9 cellular contexts compared by ENCODE assay signal in the genomic region with DNA sequence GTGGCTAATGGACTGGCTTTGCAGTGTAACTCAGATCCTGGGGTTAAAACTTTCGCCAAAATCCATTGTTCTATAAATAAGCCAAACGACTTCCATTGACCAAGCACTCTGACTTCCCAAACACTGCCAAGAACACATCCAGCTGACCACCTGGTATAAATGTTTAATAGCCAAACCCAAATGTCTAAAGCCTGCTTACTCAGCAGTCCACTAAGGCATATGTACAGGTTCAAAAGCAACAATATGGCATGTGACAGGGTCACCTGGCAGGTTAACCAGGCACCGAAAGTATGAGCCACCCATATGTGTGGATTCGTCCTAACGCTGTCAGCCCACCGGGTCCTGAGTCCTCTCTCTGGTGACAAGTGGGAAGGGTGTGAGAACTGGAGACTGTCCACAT. TPM values are rescaled to one million over a fixed set of nuclear protein-coding genes. Genes with fewer than 3 reads are reported as not detected.
A peak's percentile ranks its signal among the peaks of the same experiment; 100 is the strongest.
DNase-seq lines count a peak whose midpoint lies in the region; ATAC-seq and TF ChIP-seq lines count a peak whose summit lies in the region.
"Had no signal": no experiment of that assay in that cellular context is flagged by ENCODE, and none has a peak within 500 bp of the region (broad histone marks: within the 10 kb centered on the region; RNA-seq: fewer than 3 reads in every experiment).

No MANE protein-coding gene starts in this region.

- in situ Hi-C loops in mammary epithelial cell (cut with MboI; ENCODE audit: low sequenced_read_pairs in 2 of 2) (no loop called here), ACHN (cut with HindIII; ENCODE audit: low pct_ligation_motif_present, low pct_unique_long_range_greater_than_20kb, low sequenced_read_pairs) (no loop called here)

- H3K27me3 Mint-ChIP-seq in natural killer cell treated with Interleukin-12 subunit alpha and Interleukin-12 subunit beta and Interleukin-15 and Interleukin-18, amount 100 ng/mL, for 72 hours = no peaks in the 10 kb centered on the region

- H3K4me1 ChIP-seq in Karpas-422 (ENCODE audit: low read length) (peaks cover 17% of the 10 kb centered on the region), mammary epithelial cell (ENCODE audit: insufficient read depth, low read length) (peaks cover 52% of the 10 kb centered on the region)

- POLR2A ChIA-PET in AG04449 (lab: Yijun Ruan, JAX) = no interaction called here

- H3K4me3 Mint-ChIP-seq in natural killer cell treated with Interleukin-12 subunit alpha and Interleukin-12 subunit beta and Interleukin-15 and Interleukin-18, amount 100 ng/mL, for 72 hours = peak overlapping the region; percentile 98

- H3K9me3 ChIP-seq in Karpas-422 (ENCODE audit: low read length) (no peaks in the 10 kb centered on the region), mammary epithelial cell (replicated peaks; ENCODE audit: insufficient read depth, low read length) (no peaks in the 10 kb centered on the region)

- H3K27ac ChIP-seq in Karpas-422 (ENCODE audit: low read length) (no peak overlapping the region), mammary epithelial cell (ENCODE audit: insufficient read depth, low read depth, low read length) (no peak overlapping the region)
- H3K27ac ChIP-seq: SK-N-MC had no signal

- peak overlapping the region in 1 of 2 donors; percentile 82 for H3K27ac Mint-ChIP-seq in natural killer cell treated with Interleukin-12 subunit alpha and Interleukin-12 subunit beta and Interleukin-15 and Interleukin-18, amount 100 ng/mL, for 72 hours

- 79% methylated on average over 6 of the region's 6 CpGs for WGBS in mammary epithelial cell (ENCODE audit: low coverage, missing lambda C conversion rate)

- H3K36me3 ChIP-seq in Karpas-422 (ENCODE audit: insufficient read depth, low read length) (peaks cover 15% of the 10 kb centered on the region; the same call in 1 of the 2 replicates), mammary epithelial cell (ENCODE audit: insufficient read depth, low read length) (peaks cover 16% of the 10 kb centered on the region)

- H3K4me1 Mint-ChIP-seq in natural killer cell treated with Interleukin-12 subunit alpha and Interleukin-12 subunit beta and Interleukin-15 and Interleukin-18, amount 100 ng/mL, for 72 hours (ENCODE audit: low read depth in 2 of 2) = peaks cover 54 to 59% of the 10 kb centered on the region in 2 donors

- no peaks in the 10 kb centered on the region for H3K9me2 ChIP-seq in Karpas-422 (replicated peaks; ENCODE audit: insufficient read depth, low read length)

- H3K79me2 ChIP-seq in Karpas-422 (ENCODE audit: low read length) = peaks cover 67% of the 10 kb centered on the region
- peaks cover 73% of the 10 kb centered on the region for H3K79me2 ChIP-seq in mammary epithelial cell (ENCODE audit: insufficient read depth, low read length)

- DNase-seq in AG04449 (ENCODE audit: low read depth, low spot score) = no peak
- DNase-seq in Karpas-422 = no peak
- DNase-seq in mammary epithelial cell = no peak
- DNase-seq in natural killer cell treated with Interleukin-12 subunit alpha and Interleukin-12 subunit beta and Interleukin-15 and Interleukin-18, amount 100 ng/mL, for 72 hours (ENCODE audit: low spot score) = no peak
- no peak for DNase-seq in stimulated activated naive CD4-positive, alpha-beta T cell treated with Interleukin-2 at 50 U/mL for 16 hours (lab: John Stamatoyannopoulos, UW)
- DNase-seq in ACHN = no peak
- DNase-seq in NCI-H146 treated with DMSO at 0.1 percent for 48 hours (lab: John Stamatoyannopoulos, UW; ENCODE audit: unreplicated experiment) = no peak

- H3K27me3 ChIP-seq in Karpas-422 (ENCODE audit: low read length) (no peaks in the 10 kb centered on the region), mammary epithelial cell (ENCODE audit: insufficient read depth, low read length) (no peaks in the 10 kb centered on the region)

- H2AFZ ChIP-seq in Karpas-422 (ENCODE audit: low read length) (no peak overlapping the region), mammary epithelial cell (ENCODE audit: low read depth, low read length) (no peak overlapping the region)

- H4K20me1 ChIP-seq in Karpas-422 (ENCODE audit: insufficient read depth, low read depth, low read length) (peaks cover 56% of the 10 kb centered on the region), mammary epithelial cell (ENCODE audit: insufficient read depth, low read length) (peaks cover 23% of the 10 kb centered on the region)

- dilution Hi-C loops in mammary epithelial cell (cut with HindIII; ENCODE audit: low sequenced_read_pairs) = loop anchor here (10.0 kb wide), 3 partner anchors 63 to 387 kb away; partner anchors contain the start of genes DCXR, RAC3 and SECTM1

- no TSS peak for BruUV-seq in mammary epithelial cell (replicated peaks; lab: Mats Ljungman, UMichigan)

- CTCF ChIA-PET in AG04449 (lab: Yijun Ruan, JAX) = no interaction called here
- CTCF ChIA-PET in mammary epithelial cell (lab: Charles Lee; ENCODE audit: low non-redundant PET) = no interaction called here

- ATAC-seq in natural killer cell treated with Interleukin-12 subunit alpha and Interleukin-12 subunit beta and Interleukin-15 and Interleukin-18, amount 100 ng/mL, for 72 hours = no peak
- ATAC-seq in HG02610 (IDR thresholded peaks at IDR 0.05; ENCODE audit: unreplicated experiment) = no peak

- peak overlapping the region; percentile 81 for H3K4me2 ChIP-seq in Karpas-422 (ENCODE audit: low read depth, low read length, poor library complexity, severe bottlenecking)
- peak overlapping the region; percentile 93 for H3K4me2 ChIP-seq in mammary epithelial cell (ENCODE audit: insufficient read depth, low read depth, low read length)

- H3K9me3 Mint-ChIP-seq in natural killer cell treated with Interleukin-12 subunit alpha and Interleukin-12 subunit beta and Interleukin-15 and Interleukin-18, amount 100 ng/mL, for 72 hours = no peaks in the 10 kb centered on the region

- H3K4me3 ChIP-seq in AG04449 (ENCODE audit: low read depth, low read length) (peak overlapping the region; percentile 79), Karpas-422 (ENCODE audit: low read length) (no peak overlapping the region), mammary epithelial cell (replicated peaks in 1 of 3; ENCODE audit: insufficient read depth in 1 of 3, low read depth in 2 of 3, low read length in 3 of 3) (peak overlapping the region in 1 of 3 experiments; percentile 28)

- TF ChIP-seq CTCF in AG04449 (IDR thresholded peaks at IDR 0.05; ENCODE audit: insufficient read depth, low read length, missing control alignments) (no peak), mammary epithelial cell (conservative IDR thresholded peaks at IDR 0.05 in 1 of 2, IDR thresholded peaks at IDR 0.05 in 1 of 2; ENCODE audit: extremely low read depth in 1 of 2, insufficient read depth in 1 of 2, low read depth in 1 of 2, low read length in 2 of 2) (no peak)

- H3K9ac ChIP-seq in Karpas-422 (ENCODE audit: low read length) = no peak overlapping the region
- no peak overlapping the region for H3K9ac ChIP-seq in mammary epithelial cell (ENCODE audit: insufficient read depth, low read length)

- H3K36me3 Mint-ChIP-seq in natural killer cell treated with Interleukin-12 subunit alpha and Interleukin-12 subunit beta and Interleukin-15 and Interleukin-18, amount 100 ng/mL, for 72 hours = peaks cover 9% of the 10 kb centered on the region

- intact Hi-C loops in mammary epithelial cell (cut with micrococcal nuclease) = no loop called here

RNA-seq across cellular contexts. Expression of gene CSNK1D, which starts 2.1 kb away (rescaled TPM):
- 27.1 and 30.6 TPM in 2 replicates for total RNA-seq in Karpas-422 (2014; rRNA removed; shearing (Covaris generic); ENCODE audit: low replicate concordance)
- total RNA-seq in mammary epithelial cell = 100 to 1,000 TPM in 1 of 2 donors, 10 to 100 TPM in 1; 68.7 to 163 TPM
- polyA plus RNA-seq in mammary epithelial cell = 146 TPM
- 216 TPM for polyA minus RNA-seq in mammary epithelial cell
- 100 to 1,000 TPM; 160 to 215 TPM for total RNA-seq in natural killer cell treated with Interleukin-12 subunit alpha and Interleukin-12 subunit beta and Interleukin-15 and Interleukin-18, amount 100 ng/mL, for 72 hours

RNA-seq across cellular contexts. Expression of gene SLC16A3, which starts 42.6 kb away (rescaled TPM):
- 0.67 and 6.0 TPM in 2 replicates for total RNA-seq in Karpas-422 (2014; rRNA removed; shearing (Covaris generic); ENCODE audit: low replicate concordance)
- total RNA-seq in mammary epithelial cell = 100 to 1,000 TPM; 180 to 212 TPM
- 118 TPM for polyA plus RNA-seq in mammary epithelial cell
- polyA minus RNA-seq in mammary epithelial cell = 42.3 TPM
- total RNA-seq in natural killer cell treated with Interleukin-12 subunit alpha and Interleukin-12 subunit beta and Interleukin-15 and Interleukin-18, amount 100 ng/mL, for 72 hours = 100 to 1,000 TPM; 241 to 534 TPM

RNA-seq across cellular contexts. Expression of gene CD7, which starts 46.0 kb away (rescaled TPM):
- total RNA-seq in Karpas-422 (2014; rRNA removed; shearing (Covaris generic); ENCODE audit: low replicate concordance) = not detected in 2 replicates
- total RNA-seq in mammary epithelial cell = not detected
- not detected for polyA plus RNA-seq in mammary epithelial cell
- not detected for polyA minus RNA-seq in mammary epithelial cell
- 10 to 100 TPM; 61.8 to 73.6 TPM for total RNA-seq in natural killer cell treated with Interleukin-12 subunit alpha and Interleukin-12 subunit beta and Interleukin-15 and Interleukin-18, amount 100 ng/mL, for 72 hours

RNA-seq across cellular contexts. Expression of gene CCDC57, which starts 58.8 kb away (rescaled TPM):
- total RNA-seq in Karpas-422 (2014; rRNA removed; shearing (Covaris generic); ENCODE audit: low replicate concordance) = 31.3 and 37.4 TPM in 2 replicates
- total RNA-seq in mammary epithelial cell = 10 to 100 TPM; 24.8 to 52.0 TPM
- polyA plus RNA-seq in mammary epithelial cell = 14.1 TPM
- polyA minus RNA-seq in mammary epithelial cell = 7.5 TPM
- total RNA-seq in natural killer cell treated with Interleukin-12 subunit alpha and Interleukin-12 subunit beta and Interleukin-15 and Interleukin-18, amount 100 ng/mL, for 72 hours = 10 to 100 TPM; 34.0 to 82.2 TPM

Comparison
In these comparisons a context has a peak if more than half of its experiments do, and no peak if none do; other contexts are left out.
1. RNA of gene SLC16A3, which starts 42.6 kb away (total RNA-seq): 241 to 534 TPM in natural killer cell treated with Interleukin-12 subunit alpha and Interleukin-12 subunit beta and Interleukin-15 and Interleukin-18, amount 100 ng/mL, for 72 hours and 180 to 212 TPM in mammary epithelial cell; 0.67 to 6.0 TPM in Karpas-422; every median in the first group is over 10 times any median in the second.
2. RNA of gene CD7, which starts 46.0 kb away (total RNA-seq): 61.8 to 73.6 TPM in natural killer cell treated with Interleukin-12 subunit alpha and Interleukin-12 subunit beta and Interleukin-15 and Interleukin-18, amount 100 ng/mL, for 72 hours; not detected in mammary epithelial cell and not detected in Karpas-422; every median in the first group is over 10 times any median in the second.